3 cellular contexts compared by ENCODE assay signal in genomic region chr9:99108131-99108530, GRCh38.
TF ChIP-seq lines count a peak whose summit lies in the region.

No MANE protein-coding gene starts in this region.

TF ChIP-seq in IMR-90, 13 proteins besides CTCF, POLR2A, EP300 and RAD21:
- TF ChIP-seq BHLHE40 (IDR thresholded peaks at IDR 0.05; ENCODE audit: low read depth, low read length), result no peak
- TF ChIP-seq CHD1 (IDR thresholded peaks at IDR 0.05; ENCODE audit: low read depth, low read length), result no peak

TF ChIP-seq in GM12878, 131 proteins besides CTCF, POLR2A, EP300 and RAD21:
- TF ChIP-seq CBX5 (IDR thresholded peaks at IDR 0.05; ENCODE audit: low read depth) (no peak), NR2C2 (IDR thresholded peaks at IDR 0.05; ENCODE audit: borderline replicate concordance, control insufficient read depth, insufficient read length, low read depth) (no peak), SMC3 (IDR thresholded peaks at IDR 0.05; ENCODE audit: borderline replicate concordance, low read length) (no peak), ATF3 (IDR thresholded peaks at IDR 0.05; ENCODE audit: borderline replicate concordance, extremely low read depth, low read depth, low read length) (no peak), ZBTB33 (IDR thresholded peaks at IDR 0.05) (no peak), GATAD2B (conservative IDR thresholded peaks at IDR 0.05; ENCODE audit: low read depth) (no peak), TCF12 (IDR thresholded peaks at IDR 0.05; ENCODE audit: low read depth, low read length) (no peak), ZNF687 (IDR thresholded peaks at IDR 0.05) (no peak), RAD51 (IDR thresholded peaks at IDR 0.05) (no peak), ASH2L (IDR thresholded peaks at IDR 0.05; ENCODE audit: borderline replicate concordance, low read depth) (no peak), NFXL1 (IDR thresholded peaks at IDR 0.05; ENCODE audit: borderline replicate concordance) (no peak), SREBF1 (IDR thresholded peaks at IDR 0.05; ENCODE audit: low read length) (no peak), BMI1 (IDR thresholded peaks at IDR 0.05; ENCODE audit: borderline replicate concordance) (no peak), NR2C1 (IDR thresholded peaks at IDR 0.05) (no peak)

TF ChIP-seq in neural cell, 6 proteins besides CTCF, POLR2A, EP300 and RAD21:
- TF ChIP-seq POLR2AphosphoS5 (IDR thresholded peaks at IDR 0.05) (no peak), SMC3 (conservative IDR thresholded peaks at IDR 0.05; ENCODE audit: poor library complexity) (no peak), MXI1 (conservative IDR thresholded peaks at IDR 0.05; ENCODE audit: poor library complexity, severe bottlenecking) (no peak), EZH2 (IDR thresholded peaks at IDR 0.05; ENCODE audit: borderline replicate concordance, insufficient read depth, low read length, poor library complexity, severe bottlenecking) (no peak), REST (IDR thresholded peaks at IDR 0.05; ENCODE audit: borderline replicate concordance) (no peak), TAF1 (IDR thresholded peaks at IDR 0.05; ENCODE audit: low read depth) (no peak)
